Comparison of ENCODE assay signal across 13 cellular contexts in genomic region chr1:65041014-65041413, GRCh38.
DNase-seq lines count a peak whose midpoint lies in the region; ATAC-seq and TF ChIP-seq lines count a peak whose summit lies in the region.
"Had no signal": no experiment of that assay in that cellular context is flagged by ENCODE, and none has a peak within 500 bp of the region (broad histone marks: within the 10 kb centered on the region; RNA-seq: fewer than 3 reads in every experiment).

No MANE protein-coding gene starts in this region.

- no peaks in the 10 kb centered on the region for H3K27me3 Mint-ChIP-seq in central memory CD8-positive, alpha-beta T cell
- H3K27me3 Mint-ChIP-seq in Caco-2 (ENCODE audit: insufficient read depth, unreplicated experiment): no peaks in the 10 kb centered on the region
- H3K27me3 Mint-ChIP-seq: activated CD4-positive, alpha-beta T cell treated with anti-CD3 and anti-CD28 coated beads, Interleukin-2, amount 10 ng/mL, durations not matched to agents 7 days and 5 days had no signal

- H3K4me1 ChIP-seq in skeletal muscle tissue (ENCODE audit: control insufficient read depth in 3 of 3, insufficient read depth in 3 of 3, low read length in 3 of 3) (peaks cover 26 to 34% (median 27%) of the 10 kb centered on the region in 3 donors), Caco-2 (no peaks in the 10 kb centered on the region), testis (no peaks in the 10 kb centered on the region)
- H3K4me1 ChIP-seq: prostate gland had no signal

- DNase-seq in central memory CD8-positive, alpha-beta T cell (ENCODE audit: low spot score in 2 of 2): no peak
- DNase-seq in Caco-2: no peak
- DNase-seq in stimulated activated CD4-positive, alpha-beta T cell treated with anti-CD3 and anti-CD28 coated beads, Interleukin-2, amount 100 ng/mL, for 24 hours: no peak
- no peak for DNase-seq in testis
- DNase-seq: dorsolateral prefrontal cortex; mucosa of descending colon; stimulated activated CD4-positive, alpha-beta T cell treated with anti-CD3 and anti-CD28 coated beads, Interleukin-4, amount 100 ng/mL, for 1 hour; stomach had no signal

- peaks cover 19% of the 10 kb centered on the region for H3K4me1 Mint-ChIP-seq in central memory CD8-positive, alpha-beta T cell
- H3K4me1 Mint-ChIP-seq in Caco-2 (ENCODE audit: low read depth, unreplicated experiment): no peaks in the 10 kb centered on the region

- no TSS peak for BruUV-seq in Caco-2 (replicated peaks; lab: Mats Ljungman, UMichigan)

- H3K36me3 ChIP-seq in skeletal muscle tissue (ENCODE audit: control insufficient read depth in 3 of 3, insufficient read depth in 3 of 3, low read length in 3 of 3) (peaks cover 0 to 4% (median 0%) of the 10 kb centered on the region in 3 donors), Caco-2 (ENCODE audit: control insufficient read depth, insufficient read depth, low read length) (no peaks in the 10 kb centered on the region), testis (ENCODE audit: low read depth, missing control alignments) (no peaks in the 10 kb centered on the region)
- H3K36me3 ChIP-seq: prostate gland had no signal

- no peak for TF ChIP-seq CTCF in Caco-2 (IDR thresholded peaks at IDR 0.05; ENCODE audit: insufficient read depth in 1 of 2, low read depth in 1 of 2, low read length in 1 of 2, severe bottlenecking in 1 of 2, unreplicated experiment in 1 of 2)
- no peak for TF ChIP-seq CTCF in testis (IDR thresholded peaks at IDR 0.05)

- H3K9me3 ChIP-seq in skeletal muscle tissue (ENCODE audit: control insufficient read depth in 3 of 3, low read length in 3 of 3): no peaks in the 10 kb centered on the region
- H3K9me3 ChIP-seq in Caco-2: no peaks in the 10 kb centered on the region
- H3K9me3 ChIP-seq in testis: no peaks in the 10 kb centered on the region
- H3K9me3 ChIP-seq: mucosa of descending colon, prostate gland, stomach had no signal

- H3K4me3 ChIP-seq in skeletal muscle tissue (ENCODE audit: low read length in 3 of 3): peak overlapping the region; percentile 18 to 56 (median 26)
- no peak overlapping the region for H3K4me3 ChIP-seq in Caco-2 (ENCODE audit: low read depth, low read length)
- no peak overlapping the region for H3K4me3 ChIP-seq in testis
- H3K4me3 ChIP-seq: mucosa of descending colon, prostate gland, stomach had no signal

- H3K27ac ChIP-seq in skeletal muscle tissue (ENCODE audit: low read depth, low read length) (peak overlapping the region; percentile 55), testis (no peak overlapping the region)
- H3K27ac ChIP-seq: prostate gland, stomach had no signal

- no peak for TF ChIP-seq POLR2A in testis (IDR thresholded peaks at IDR 0.05)

- no peak overlapping the region for H3K4me3 Mint-ChIP-seq in central memory CD8-positive, alpha-beta T cell
- H3K4me3 Mint-ChIP-seq in Caco-2 (ENCODE audit: unreplicated experiment): no peak overlapping the region
- H3K4me3 Mint-ChIP-seq: activated CD4-positive, alpha-beta T cell treated with anti-CD3 and anti-CD28 coated beads, Interleukin-2, amount 10 ng/mL, durations not matched to agents 7 days and 5 days had no signal

- intact Hi-C loops in Caco-2 (cut with micrococcal nuclease; ENCODE audit: unreplicated experiment) (loop anchor here (1.0 to 5.0 kb wide), 2 partner anchors 59 to 180 kb away; no protein-coding TSS in a partner anchor), testis (cut with DNase I; ENCODE audit: low total_unique reads) (no loop called here)

- H3K9me3 Mint-ChIP-seq in central memory CD8-positive, alpha-beta T cell: no peaks in the 10 kb centered on the region
- H3K9me3 Mint-ChIP-seq in Caco-2 (ENCODE audit: unreplicated experiment): no peaks in the 10 kb centered on the region
- H3K9me3 Mint-ChIP-seq: activated CD4-positive, alpha-beta T cell treated with anti-CD3 and anti-CD28 coated beads, Interleukin-2, amount 10 ng/mL, durations not matched to agents 7 days and 5 days had no signal

- CTCF ChIA-PET in Caco-2 (lab: Charles Lee): interaction anchor here (0.6 kb wide), 1 partner anchor 71 kb away, joined by 3 read pairs; no protein-coding TSS in a partner anchor

- ATAC-seq in GM19351 (IDR thresholded peaks at IDR 0.05; ENCODE audit: unreplicated experiment) (peak; percentile 1), HG02870 (IDR thresholded peaks at IDR 0.05; ENCODE audit: unreplicated experiment) (peak; percentile 23)
- ATAC-seq in central memory CD8-positive, alpha-beta T cell (replicated peaks; ENCODE audit: extremely low read depth, poor library complexity, severe bottlenecking): peak; percentile 14

- 46 to 82% methylated on average over 8 of the region's 8 CpGs for WGBS in testis, 2 donors

- H3K27me3 ChIP-seq in skeletal muscle tissue (ENCODE audit: control insufficient read depth in 3 of 3, insufficient read depth in 3 of 3, low read length in 3 of 3) (no peaks in the 10 kb centered on the region), Caco-2 (replicated peaks; ENCODE audit: control insufficient read depth, insufficient read depth, low read length) (no peaks in the 10 kb centered on the region), testis (no peaks in the 10 kb centered on the region)
- H3K27me3 ChIP-seq: dorsolateral prefrontal cortex, stomach had no signal

- peaks cover 2% of the 10 kb centered on the region for H3K36me3 Mint-ChIP-seq in central memory CD8-positive, alpha-beta T cell (ENCODE audit: insufficient read depth)
- no peaks in the 10 kb centered on the region for H3K36me3 Mint-ChIP-seq in Caco-2 (ENCODE audit: insufficient read depth, unreplicated experiment)

- H3K9ac ChIP-seq in skeletal muscle tissue (ENCODE audit: low read depth in 1 of 3, low read length in 3 of 3): peak overlapping the region in 2 of 3 donors; percentile 9 to 60

- POLR2A ChIA-PET in Caco-2 (lab: Charles Lee): no interaction called here

- H3K27ac Mint-ChIP-seq in central memory CD8-positive, alpha-beta T cell (ENCODE audit: low read depth): no peak overlapping the region
- H3K27ac Mint-ChIP-seq in Caco-2 (ENCODE audit: unreplicated experiment): no peak overlapping the region
- H3K27ac Mint-ChIP-seq: activated CD4-positive, alpha-beta T cell treated with anti-CD3 and anti-CD28 coated beads, Interleukin-2, amount 10 ng/mL, durations not matched to agents 7 days and 5 days had no signal

Comparison
In these comparisons a context has a peak if more than half of its experiments do, and no peak if none do; other contexts are left out.
1. H3K4me3 ChIP-seq: peak in skeletal muscle tissue (3 of 3); none in Caco-2 (single experiment) and testis (0 of 2).
2. Peak in every context shown above with its lines, with median percentiles within 50 percentile points of each other: ATAC-seq.